14 cellular contexts compared by ENCODE assay signal in genomic region chr3:20045141-20045540, GRCh38. TPM values are rescaled to one million over a fixed set of nuclear protein-coding genes. Genes with fewer than 3 reads are reported as not detected.
DNase-seq lines count a peak whose midpoint lies in the region; ATAC-seq and TF ChIP-seq lines count a peak whose summit lies in the region.
"Not testable (repeated sequence)": the region's sequence is repeated elsewhere in the genome, so short reads cannot be mapped to it uniquely, and the experiment has no call there.
"Had no signal": no experiment of that assay in that cellular context is flagged by ENCODE, and none has a peak within 500 bp of the region (broad histone marks: within the 10 kb centered on the region; RNA-seq: fewer than 3 reads in every experiment).

No MANE protein-coding gene starts in this region.

- peaks cover 78% of the 10 kb centered on the region for H3K79me2 ChIP-seq in OCI-LY7 (ENCODE audit: insufficient read depth, low read depth, low read length)

- H4K20me1 ChIP-seq in OCI-LY7 (ENCODE audit: insufficient read depth, low read length): not testable (repeated sequence)

- H3K27ac ChIP-seq in CD4-positive, alpha-beta T cell (ENCODE audit: low read depth, low read length); HEK293 (ENCODE audit: extremely low read depth, low read depth, low read length); OCI-LY7 (ENCODE audit: low read depth, low read length, poor library complexity, severe bottlenecking): not testable (repeated sequence)
- peak overlapping the region; percentile 99 for H3K27ac ChIP-seq in left ventricle myocardium inferior (replicated peaks)

- POLR2A ChIA-PET in CD4-positive, alpha-beta T cell (lab: Charles Lee): interaction anchor here (1.3 to 5.7 kb wide), 3 partner anchors 34 to 141 kb away, joined by 6 to 48 read pairs (median 12); partner anchors contain the start of genes RAB5A and SGO1
- POLR2A ChIA-PET in HEK293 (lab: Yijun Ruan, JAX): not testable (repeated sequence)
- POLR2A ChIA-PET in OCI-LY7 (lab: Charles Lee): interaction anchor here (1.0 to 1.2 kb wide), 2 partner anchors 11 to 14 kb away, joined by 3 read pairs; no protein-coding TSS in a partner anchor

- H3K4me3 ChIP-seq in HEK293 (ENCODE audit: low read depth, low read length); OCI-LY7 (ENCODE audit: low read depth, low read length, poor library complexity, severe bottlenecking); left ventricle myocardium inferior: not testable (repeated sequence)

- H3K9me3 ChIP-seq in CD4-positive, alpha-beta T cell (ENCODE audit: control insufficient read depth, low read length); HEK293 (ENCODE audit: control insufficient read depth, insufficient read depth, low read depth, low read length); OCI-LY7 (ENCODE audit: low read length); left ventricle myocardium inferior (replicated peaks): not testable (repeated sequence)

- not testable (repeated sequence) for H3K9me3 Mint-ChIP-seq in CD4-positive, alpha-beta T cell; activated T-helper 17 cell treated with anti-CD3 and anti-CD28 coated beads, Interleukin-2, amount 50 U/mL, for 72 hours; natural killer cell; stimulated activated effector memory CD8-positive, alpha-beta T cell treated with anti-CD3 and anti-CD28 coated beads, Interleukin-12 subunit alpha, Interleukin-12 subunit beta, amount 100 ng/mL, for 72 hours

- H2AFZ ChIP-seq in OCI-LY7 (ENCODE audit: low read length): not testable (repeated sequence)

- CTCF ChIA-PET in CD4-positive, alpha-beta T cell (lab: Charles Lee); HEK293 (lab: Yijun Ruan, JAX); OCI-LY7 (lab: Charles Lee; ENCODE audit: unreplicated experiment): not testable (repeated sequence)

- ATAC-seq in CD4-positive, alpha-beta T cell (ENCODE audit: poor library complexity); activated T-helper 17 cell treated with anti-CD3 and anti-CD28 coated beads, Interleukin-2, amount 50 U/mL, for 72 hours (replicated peaks); natural killer cell; stimulated activated effector memory CD8-positive, alpha-beta T cell treated with anti-CD3 and anti-CD28 coated beads, Interleukin-12 subunit alpha, Interleukin-12 subunit beta, amount 100 ng/mL, for 72 hours: not testable (repeated sequence)

- H3K27ac Mint-ChIP-seq in CD4-positive, alpha-beta T cell: peak overlapping the region; percentile 67
- H3K27ac Mint-ChIP-seq in activated T-helper 17 cell treated with anti-CD3 and anti-CD28 coated beads, Interleukin-2, amount 50 U/mL, for 72 hours: peak overlapping the region; percentile 98
- peak overlapping the region; percentile 96 to 97 for H3K27ac Mint-ChIP-seq in natural killer cell
- H3K27ac Mint-ChIP-seq in stimulated activated effector memory CD8-positive, alpha-beta T cell treated with anti-CD3 and anti-CD28 coated beads, Interleukin-12 subunit alpha, Interleukin-12 subunit beta, amount 100 ng/mL, for 72 hours: peak overlapping the region; percentile 92

- intact Hi-C loops in CD4-positive, alpha-beta T cell (cut with DNase I, micrococcal nuclease): loop anchor here in 1 of 2 experiments (10.0 kb wide), 2 partner anchors 60 kb away; no protein-coding TSS in a partner anchor
- intact Hi-C loops in OCI-LY7 (cut with micrococcal nuclease; ENCODE audit: unreplicated experiment): loop anchor here (5.0 to 10.0 kb wide), 2 partner anchors 503 to 1300 kb away; no protein-coding TSS in a partner anchor
- intact Hi-C loops in left ventricle myocardium inferior (cut with micrococcal nuclease); natural killer cell (cut with micrococcal nuclease): not testable (repeated sequence)

- not testable (repeated sequence) for H3K27me3 ChIP-seq in CD4-positive, alpha-beta T cell (ENCODE audit: control insufficient read depth, insufficient read depth, low read length); left ventricle myocardium inferior (ENCODE audit: low read depth)

- not testable (repeated sequence) for DNase-seq in CD4-positive, alpha-beta T cell; OCI-LY7 (ENCODE audit: low spot score); left ventricle myocardium inferior; natural killer cell; stimulated activated effector memory CD8-positive, alpha-beta T cell treated with anti-CD3 and anti-CD28 coated beads, Interleukin-12 subunit alpha, Interleukin-12 subunit beta, amount 100 ng/mL, for 72 hours (ENCODE audit: low spot score in 2 of 2)

- H3K36me3 Mint-ChIP-seq in CD4-positive, alpha-beta T cell (ENCODE audit: low read depth): peaks cover 13% of the 10 kb centered on the region
- H3K36me3 Mint-ChIP-seq in activated T-helper 17 cell treated with anti-CD3 and anti-CD28 coated beads, Interleukin-2, amount 50 U/mL, for 72 hours (ENCODE audit: low read depth): peaks cover 68% of the 10 kb centered on the region
- not testable (repeated sequence) for H3K36me3 Mint-ChIP-seq in natural killer cell
- peaks cover 55% of the 10 kb centered on the region for H3K36me3 Mint-ChIP-seq in stimulated activated effector memory CD8-positive, alpha-beta T cell treated with anti-CD3 and anti-CD28 coated beads, Interleukin-12 subunit alpha, Interleukin-12 subunit beta, amount 100 ng/mL, for 72 hours

- peaks cover 83% of the 10 kb centered on the region for H3K4me1 Mint-ChIP-seq in CD4-positive, alpha-beta T cell (ENCODE audit: low read depth)
- H3K4me1 Mint-ChIP-seq in activated T-helper 17 cell treated with anti-CD3 and anti-CD28 coated beads, Interleukin-2, amount 50 U/mL, for 72 hours: peaks cover 51% of the 10 kb centered on the region
- peaks cover 72 to 73% of the 10 kb centered on the region in 2 donors for H3K4me1 Mint-ChIP-seq in natural killer cell
- H3K4me1 Mint-ChIP-seq in stimulated activated effector memory CD8-positive, alpha-beta T cell treated with anti-CD3 and anti-CD28 coated beads, Interleukin-12 subunit alpha, Interleukin-12 subunit beta, amount 100 ng/mL, for 72 hours: peaks cover 72% of the 10 kb centered on the region

- not testable (repeated sequence) for H3K4me3 Mint-ChIP-seq in CD4-positive, alpha-beta T cell; natural killer cell
- peak overlapping the region; percentile 98 for H3K4me3 Mint-ChIP-seq in activated T-helper 17 cell treated with anti-CD3 and anti-CD28 coated beads, Interleukin-2, amount 50 U/mL, for 72 hours
- peak overlapping the region; percentile 97 for H3K4me3 Mint-ChIP-seq in stimulated activated effector memory CD8-positive, alpha-beta T cell treated with anti-CD3 and anti-CD28 coated beads, Interleukin-12 subunit alpha, Interleukin-12 subunit beta, amount 100 ng/mL, for 72 hours

- H3K4me2 ChIP-seq in OCI-LY7 (ENCODE audit: low read length): peak overlapping the region; percentile 98; the same call in 1 of the 2 replicates

- H3K9me2 ChIP-seq in OCI-LY7 (ENCODE audit: insufficient read depth, low read length): not testable (repeated sequence)

- not testable (repeated sequence) for H3K36me3 ChIP-seq in HEK293 (ENCODE audit: control insufficient read depth in 2 of 2, insufficient read depth in 1 of 2, low read length in 2 of 2); OCI-LY7 (ENCODE audit: insufficient read depth, low read length); left ventricle myocardium inferior

- not testable (repeated sequence) for H3K27me3 Mint-ChIP-seq in CD4-positive, alpha-beta T cell; activated T-helper 17 cell treated with anti-CD3 and anti-CD28 coated beads, Interleukin-2, amount 50 U/mL, for 72 hours; natural killer cell (ENCODE audit: low read depth in 2 of 2)

- BruUV-seq in OCI-LY7 (replicated peaks; lab: Mats Ljungman, UMichigan): not testable (repeated sequence)

- not testable (repeated sequence) for TF ChIP-seq CTCF in CD4-positive, alpha-beta T cell (IDR thresholded peaks at IDR 0.05); HEK293 (tag by site-specific recombination; IDR thresholded peaks at IDR 0.05); OCI-LY7 (conservative IDR thresholded peaks at IDR 0.05; ENCODE audit: low read length); left ventricle myocardium inferior (IDR thresholded peaks at IDR 0.05; ENCODE audit: borderline replicate concordance); natural killer cell (IDR thresholded peaks at IDR 0.05)

- peaks cover 22% of the 10 kb centered on the region for H3K4me1 ChIP-seq in HEK293 (ENCODE audit: control insufficient read depth, insufficient read depth, low read length)
- peaks cover 83% of the 10 kb centered on the region for H3K4me1 ChIP-seq in OCI-LY7 (ENCODE audit: insufficient read depth, low read length, poor library complexity, severe bottlenecking)
- H3K4me1 ChIP-seq in left ventricle myocardium inferior: peaks cover 88% of the 10 kb centered on the region

TF ChIP-seq in HEK293, 187 proteins besides CTCF, POLR2A, EP300 and RAD21 (continues in another document):
- TF ChIP-seq ZNF266 (tag by site-specific recombination; IDR thresholded peaks at IDR 0.05; ENCODE audit: low read depth): 0 out of 2 replicates have a peak, but pooled peaks have one; percentile 20
- TF ChIP-seq ZNF529 (tag by site-specific recombination; IDR thresholded peaks at IDR 0.05; ENCODE audit: insufficient replicate concordance): peak; percentile 54
- peak; percentile 86 for TF ChIP-seq ZNF426 (tag by site-specific recombination; IDR thresholded peaks at IDR 0.05)
- 0 out of 2 replicates have a peak, but pooled peaks have one; percentile 43 for TF ChIP-seq ZBTB1 (tag by site-specific recombination; IDR thresholded peaks at IDR 0.05)
- 0 out of 2 replicates have a peak, but pooled peaks have one; percentile 22 for TF ChIP-seq KLF7 (tag by site-specific recombination; IDR thresholded peaks at IDR 0.05; ENCODE audit: borderline replicate concordance)

RNA-seq across cellular contexts. Expression of gene KAT2B, which starts 4.9 kb away (rescaled TPM):
- total RNA-seq in CD4-positive, alpha-beta T cell: 10 to 100 TPM; 50.9 to 54.4 TPM
- total RNA-seq in OCI-LY7 (2014; rRNA removed; shearing (Covaris generic)): 19.2 and 24.2 TPM in 2 replicates
- total RNA-seq in OCI-LY7 (2022): 32.9 and 33.4 TPM in 2 replicates
- total RNA-seq in activated T-helper 17 cell treated with anti-CD3 and anti-CD28 coated beads, Interleukin-2, amount 50 U/mL, for 72 hours: 100 to 1,000 TPM; 109 to 143 TPM
- total RNA-seq in left ventricle myocardium inferior: 94.3 TPM
- total RNA-seq in natural killer cell: 100 to 1,000 TPM; 132 to 156 (median 146) TPM

RNA-seq across cellular contexts. Expression of gene PP2D1, which starts 33.1 kb away (rescaled TPM):
- total RNA-seq in CD4-positive, alpha-beta T cell: not detected
- total RNA-seq in OCI-LY7 (2014; rRNA removed; shearing (Covaris generic)): not detected in 2 replicates
- total RNA-seq in OCI-LY7 (2022) (not detected in 2 replicates), left ventricle myocardium inferior (not detected), natural killer cell (not detected)
- total RNA-seq in activated T-helper 17 cell treated with anti-CD3 and anti-CD28 coated beads, Interleukin-2, amount 50 U/mL, for 72 hours: not detected
- total RNA-seq: A172; B cell; CD8-positive, alpha-beta T cell; GM12878; GM23248; H1; H7 had no signal
